7 cellular contexts compared by ENCODE assay signal in genomic region chr12:31103561-31103975, GRCh38. TPM values are rescaled to one million over a fixed set of nuclear protein-coding genes. Genes with fewer than 3 reads are reported as not detected.
DNase-seq lines count a peak whose midpoint lies in the region; TF ChIP-seq lines count a peak whose summit lies in the region.
"Not testable (repeated sequence)": the region's sequence is repeated elsewhere in the genome, so short reads cannot be mapped to it uniquely, and the experiment has no call there.

No MANE protein-coding gene starts in this region.

- H3K27me3 ChIP-seq in breast epithelium, result not testable (repeated sequence)

- H3K4me3 ChIP-seq in LNCaP clone FGC (ENCODE audit: low read depth, low read length) (peak overlapping the region; percentile 39), breast epithelium (peak overlapping the region in 2 of 3 donors; percentile 20 to 33)

- intact Hi-C loops in breast epithelium (cut with DNase I; ENCODE audit: low total_unique reads), result not testable (repeated sequence)

- TF ChIP-seq POLR2A in breast epithelium (IDR thresholded peaks at IDR 0.05), result not testable (repeated sequence)

- H3K9me3 ChIP-seq in breast epithelium, result not testable (repeated sequence)

- DNase-seq in DMS153 (lab: John Stamatoyannopoulos, UW) (peak; percentile 84), LNCaP clone FGC (ENCODE audit: low read depth) (peak; percentile 89), NCI-H2107 (lab: John Stamatoyannopoulos, UW) (peak; percentile 67), NCI-H748 treated with DMSO at 0.1 percent for 48 hours (lab: John Stamatoyannopoulos, UW) (peak; percentile 40), breast epithelium (ENCODE audit: low spot score in 2 of 2) (peak; percentile 82 to 93), kidney tubule cell (ENCODE audit: low spot score) (peak; percentile 67), myocyte (ENCODE audit: low read depth) (peak; percentile 19)

- H3K4me1 ChIP-seq in breast epithelium, result not testable (repeated sequence)

- H3K36me3 ChIP-seq in breast epithelium, result not testable (repeated sequence)

- H3K27ac ChIP-seq in breast epithelium, result peak overlapping the region; percentile 42 to 75

- TF ChIP-seq CTCF in LNCaP clone FGC (IDR thresholded peaks at IDR 0.05; ENCODE audit: control insufficient read depth, extremely low read depth, insufficient read depth); breast epithelium (IDR thresholded peaks at IDR 0.05): not testable (repeated sequence)

RNA-seq across cellular contexts. Expression of gene DDX11, which starts 29.9 kb away (rescaled TPM):
- 10 to 100 TPM; 16.8 to 26.5 (median 18.2) TPM for total RNA-seq in breast epithelium
- 17.8 and 23.7 TPM in 2 replicates for total RNA-seq in myocyte
- 13.3 TPM for polyA plus RNA-seq in myocyte (2012)

Comparison
In these comparisons a context has a peak if more than half of its experiments do, and no peak if none do; other contexts are left out.
1. Peak in every context shown above with its lines: DNase-seq, H3K4me3 ChIP-seq and H3K27ac ChIP-seq.
2. DNase-seq: peak in every context shown above with its lines; median percentile 89 in LNCaP clone FGC; 88 in breast epithelium; 84 in DMS153; 67 in NCI-H2107; 67 in kidney tubule cell; 40 in NCI-H748 treated with DMSO at 0.1 percent for 48 hours; 19 in myocyte.